ENCODE assay signal across 26 cellular contexts in the genomic region with DNA sequence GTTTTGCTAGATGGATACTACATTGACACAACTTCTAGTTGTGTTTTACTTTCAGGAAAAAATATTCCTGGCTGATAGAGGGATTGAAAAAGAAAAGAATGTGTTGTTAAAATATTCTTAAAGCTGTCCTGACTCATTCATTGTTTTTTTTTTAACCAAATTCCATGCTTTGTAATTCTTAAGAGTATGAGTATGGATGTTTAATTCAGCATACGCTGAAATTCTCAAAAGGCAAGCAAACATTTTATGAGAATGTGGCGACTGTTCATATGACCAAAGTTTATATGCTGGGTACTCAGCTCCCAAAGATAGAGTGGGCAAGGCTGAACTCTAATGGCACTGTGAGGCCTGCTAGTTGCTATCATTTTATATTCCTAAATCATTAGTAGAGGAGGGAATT.
"Had no signal": no experiment of that assay in that cellular context is flagged by ENCODE, and none has a peak within 500 bp of the region (broad histone marks: within the 10 kb centered on the region; RNA-seq: fewer than 3 reads in every experiment).

No MANE protein-coding gene starts in this region.

- H3K9ac ChIP-seq: parathyroid adenoma had no signal

- H3K9me3 ChIP-seq: heart left ventricle, psoas muscle, sigmoid colon, thoracic aorta had no signal

- ATAC-seq: activated T-cell treated with anti-CD3 and anti-CD28 coated beads, Interleukin-2, amount 50 U/mL, for 4 hours; activated T-helper 17 cell treated with anti-CD3 and anti-CD28 coated beads, Interleukin-2, amount 50 U/mL, for 72 hours; esophagus mucosa; foreskin keratinocyte; heart left ventricle; left colon; psoas muscle had no signal

- H3K79me2 ChIP-seq: parathyroid adenoma had no signal

- H2AFZ ChIP-seq: parathyroid adenoma had no signal

- H3K4me3 ChIP-seq: heart left ventricle, psoas muscle, sigmoid colon, thoracic aorta had no signal

- H3K27me3 ChIP-seq: foreskin keratinocyte, heart left ventricle, sigmoid colon had no signal

- FAIRE-seq: kidney, urothelium cell line had no signal

- H3K4me1 ChIP-seq: foreskin keratinocyte, parathyroid adenoma, psoas muscle, sigmoid colon had no signal

- H3K36me3 ChIP-seq: heart left ventricle, sigmoid colon, thoracic aorta had no signal

- DNase-seq: activated CD4-positive, alpha-beta memory T cell treated with anti-CD3 and anti-CD28 coated beads, Interleukin-2, amount 10 ng/mL, durations not matched to agents 7 days and 5 days; activated CD4-positive, alpha-beta T cell treated with anti-CD3 and anti-CD28 coated beads for 1 hour; activated CD4-positive, alpha-beta T cell treated with anti-CD3 and anti-CD28 coated beads, Interleukin-2, amount 10 ng/mL, durations not matched to agents 7 days and 5 days; activated CD8-positive, alpha-beta memory T cell treated with anti-CD3 and anti-CD28 coated beads, Interleukin-2, amount 50 U/mL, for 48 hours; activated gamma-delta T cell treated with Interleukin-2 at 50 U/mL for 16 hours; activated naive CD4-positive, alpha-beta T cell treated with anti-CD3 and anti-CD28 coated beads, Interleukin-2, amount 50 U/mL, for 16 hours; activated T-cell treated with anti-CD3 and anti-CD28 coated beads, Interleukin-2, amount 50 U/mL, for 4 hours; cortex of kidney; foreskin keratinocyte; heart left ventricle; hypothalamus; immature natural killer cell; kidney; left colon; mammary epithelial cell; nephron progenitor cell; psoas muscle; sigmoid colon; stimulated activated naive CD4-positive, alpha-beta T cell; T-helper 2 cell; trophoblast cell had no signal

- H3K27ac ChIP-seq: foreskin keratinocyte, heart left ventricle, parathyroid adenoma, psoas muscle, sigmoid colon had no signal
